11 cellular contexts compared by ENCODE assay signal in genomic region chr19:8608858-8609209, GRCh38. TPM values are rescaled to one million over a fixed set of nuclear protein-coding genes. Genes with fewer than 3 reads are reported as not detected.
DNase-seq lines count a peak whose midpoint lies in the region; ATAC-seq, FAIRE-seq and TF ChIP-seq lines count a peak whose summit lies in the region.
"Had no signal": no experiment of that assay in that cellular context is flagged by ENCODE, and none has a peak within 500 bp of the region (broad histone marks: within the 10 kb centered on the region; RNA-seq: fewer than 3 reads in every experiment).

No MANE protein-coding gene starts in this region.

- H3K36me3 ChIP-seq in BLaER1 treated with 17β-estradiol and CSF1 and Interleukin-3, amounts not matched to agents 10 nM and 100 nM: peaks cover 17 to 39% (median 32%) of the 10 kb centered on the region in 11 experiments
- H3K36me3 ChIP-seq in Peyer's patch (peaks cover 0 to 5% (median 0%) of the 10 kb centered on the region in 3 donors), esophagus muscularis mucosa (peaks cover 0 to 17% (median 14%) of the 10 kb centered on the region in 4 donors), small intestine (ENCODE audit: control insufficient read depth in 2 of 2, insufficient read depth in 2 of 2, low read length in 2 of 2) (no peaks in the 10 kb centered on the region)

- peak overlapping the region; percentile 76 for H3K27ac Mint-ChIP-seq in osteocyte (ENCODE audit: unreplicated experiment)

- H3K9me3 ChIP-seq in BLaER1 treated with 17β-estradiol and CSF1 and Interleukin-3, amounts not matched to agents 10 nM and 100 nM (replicated peaks in 1 of 11): peaks cover 13 to 26% (median 23%) of the 10 kb centered on the region in 11 experiments
- H3K9me3 ChIP-seq in Peyer's patch: peaks cover 0 to 8% (median 0%) of the 10 kb centered on the region in 4 donors
- H3K9me3 ChIP-seq in esophagus muscularis mucosa: peaks cover 0 to 6% (median 2%) of the 10 kb centered on the region in 4 donors
- no peaks in the 10 kb centered on the region for H3K9me3 ChIP-seq in small intestine (ENCODE audit: control insufficient read depth, low read depth)

- peak overlapping the region; percentile 84 to 93 (median 90) for H3K9ac ChIP-seq in BLaER1 treated with 17β-estradiol and CSF1 and Interleukin-3, amounts not matched to agents 10 nM and 100 nM
- H3K9ac ChIP-seq: KMS-11 had no signal

- peak overlapping the region; percentile 70 to 90 (median 78) for H3K4me3 ChIP-seq in BLaER1 treated with 17β-estradiol and CSF1 and Interleukin-3, amounts not matched to agents 10 nM and 100 nM
- H3K4me3 ChIP-seq in Peyer's patch (peak overlapping the region in 3 of 4 donors; percentile 42 to 65 (median 57)), esophagus muscularis mucosa (peak overlapping the region; percentile 65 to 85 (median 69)), small intestine (ENCODE audit: low read depth in 1 of 2, low read length in 2 of 2) (no peak overlapping the region)

- H3K4me2 ChIP-seq in BLaER1 treated with 17β-estradiol and CSF1 and Interleukin-3, amounts not matched to agents 10 nM and 100 nM: peak overlapping the region; percentile 90 to 97 (median 95)
- H3K4me2 ChIP-seq: KMS-11 had no signal

- H3K27me3 ChIP-seq in BLaER1 treated with 17β-estradiol and CSF1 and Interleukin-3, amounts not matched to agents 10 nM and 100 nM: no peaks in the 10 kb centered on the region
- H3K27me3 ChIP-seq in Peyer's patch (peaks cover 0 to 5% of the 10 kb centered on the region in 2 donors), esophagus muscularis mucosa (no peaks in the 10 kb centered on the region), small intestine (ENCODE audit: control insufficient read depth in 2 of 2, insufficient read depth in 2 of 2, low read length in 2 of 2) (peaks cover 0 to 8% of the 10 kb centered on the region in 2 donors)

- FAIRE-seq in small intestine (lab: Jason Lieb, UNC): no peak

- no peak for ATAC-seq in GM21576 (IDR thresholded peaks at IDR 0.05; ENCODE audit: unreplicated experiment)

- DNase-seq in Peyer's patch (no peak), esophagus muscularis mucosa (ENCODE audit: extremely low spot score) (no peak), osteocyte (ENCODE audit: extremely low spot score, unreplicated experiment) (no peak), GM19238 (ENCODE audit: insufficient read length, low spot score) (no peak), small intestine (no peak), AG08395 (ENCODE audit: low spot score) (no peak)

- no peak for TF ChIP-seq EP300 in esophagus muscularis mucosa (IDR thresholded peaks at IDR 0.05)

- peaks cover 39% of the 10 kb centered on the region for H3K4me1 Mint-ChIP-seq in osteocyte (ENCODE audit: unreplicated experiment)

- 57% methylated on average over 5 of the region's 5 CpGs for WGBS in esophagus muscularis mucosa
- WGBS in small intestine, 3 donors: 51 to 57% (median 57%) methylated on average over 5 of the region's 5 CpGs

- intact Hi-C loops in esophagus muscularis mucosa (cut with DNase I): no loop called here

- TF ChIP-seq CTCF in Peyer's patch (IDR thresholded peaks at IDR 0.05) (no peak), esophagus muscularis mucosa (IDR thresholded peaks at IDR 0.05) (no peak), osteocyte (IDR thresholded peaks at IDR 0.05) (no peak)

- TF ChIP-seq POLR2A in Peyer's patch (IDR thresholded peaks at IDR 0.05) (no peak), esophagus muscularis mucosa (IDR thresholded peaks at IDR 0.05; ENCODE audit: low read depth) (no peak)

- no peaks in the 10 kb centered on the region for H3K27me3 Mint-ChIP-seq in osteocyte (ENCODE audit: unreplicated experiment)

- peaks cover 0 to 21% (median 5%) of the 10 kb centered on the region in 11 experiments; a peak in 7 of 22 replicates for H4K20me1 ChIP-seq in BLaER1 treated with 17β-estradiol and CSF1 and Interleukin-3, amounts not matched to agents 10 nM and 100 nM

- H3K4me3 Mint-ChIP-seq in osteocyte (ENCODE audit: unreplicated experiment): peak overlapping the region; percentile 98

- peaks cover 13% of the 10 kb centered on the region for H3K36me3 Mint-ChIP-seq in osteocyte (ENCODE audit: unreplicated experiment)

- peaks cover 27 to 51% (median 43%) of the 10 kb centered on the region in 10 experiments for H3K4me1 ChIP-seq in BLaER1 treated with 17β-estradiol and CSF1 and Interleukin-3, amounts not matched to agents 10 nM and 100 nM
- H3K4me1 ChIP-seq in Peyer's patch: peaks cover 0 to 18% (median 7%) of the 10 kb centered on the region in 4 donors
- H3K4me1 ChIP-seq in esophagus muscularis mucosa: peaks cover 14 to 51% (median 43%) of the 10 kb centered on the region in 4 donors
- peaks cover 0 to 3% of the 10 kb centered on the region in 2 donors for H3K4me1 ChIP-seq in small intestine (ENCODE audit: control insufficient read depth in 2 of 2, insufficient read depth in 1 of 2, low read depth in 1 of 2, low read length in 1 of 2)

- peak overlapping the region; percentile 85 to 93 (median 90); a peak in 21 of 22 replicates for H3K27ac ChIP-seq in BLaER1 treated with 17β-estradiol and CSF1 and Interleukin-3, amounts not matched to agents 10 nM and 100 nM
- H3K27ac ChIP-seq in Peyer's patch (peak overlapping the region in 3 of 4 donors; percentile 73 to 79 (median 75)), esophagus muscularis mucosa (replicated peaks in 1 of 4) (peak overlapping the region; percentile 77 to 84 (median 81)), small intestine (ENCODE audit: low read depth in 1 of 2, low read length in 1 of 2) (no peak overlapping the region)
- H3K27ac ChIP-seq: KMS-11 had no signal

- no peaks in the 10 kb centered on the region for H3K9me3 Mint-ChIP-seq in osteocyte (ENCODE audit: unreplicated experiment)

RNA-seq across cellular contexts. Expression of gene ADAMTS10, which starts 1.7 kb away (rescaled TPM):
- total RNA-seq in Peyer's patch (10 to 100 TPM in 3 of 4 donors, not detected in 1; 26.5 to 92.4 (median 37.2) TPM), esophagus muscularis mucosa (10 to 100 TPM; 13.1 to 25.7 (median 20.3) TPM), osteocyte (86.5 and 96.2 TPM in 2 replicates)
- polyA plus RNA-seq in small intestine: 1 to 10 TPM in 2 of 3 donors, not detected in 1; 1.9 to 8.5 TPM

RNA-seq across cellular contexts. Expression of gene NFILZ, which starts 21.6 kb away (rescaled TPM):
- total RNA-seq in Peyer's patch (not detected), esophagus muscularis mucosa (not detected), osteocyte (not detected in 2 replicates)
- polyA plus RNA-seq in small intestine: not detected
- total RNA-seq: G401 had no signal
- polyA plus RNA-seq: adipose tissue had no signal

RNA-seq across cellular contexts. Expression of gene MYO1F, which starts 31.6 kb away (rescaled TPM):
- 100 to 1,000 TPM in 1 of 4 donors, 10 to 100 TPM in 3; 10.8 to 168 (median 22.1) TPM for total RNA-seq in Peyer's patch
- 10 to 100 TPM in 2 of 4 donors, 1 to 10 TPM in 2; 7.2 to 21.2 (median 13.3) TPM for total RNA-seq in esophagus muscularis mucosa
- total RNA-seq in osteocyte: 0.31 and 0.43 TPM in 2 replicates
- 1 to 10 TPM; 1.3 to 6.4 (median 5.7) TPM for polyA plus RNA-seq in small intestine
- total RNA-seq: G401 had no signal

Comparison
In these comparisons a context has a peak if more than half of its experiments do, and no peak if none do; other contexts are left out.
1. H3K27ac ChIP-seq: peak in BLaER1 treated with 17β-estradiol and CSF1 and Interleukin-3, amounts not matched to agents 10 nM and 100 nM (11 of 11), Peyer's patch (3 of 4) and esophagus muscularis mucosa (4 of 4); none in small intestine (0 of 2).
2. H3K4me3 ChIP-seq: peak in BLaER1 treated with 17β-estradiol and CSF1 and Interleukin-3, amounts not matched to agents 10 nM and 100 nM (10 of 10), Peyer's patch (3 of 4) and esophagus muscularis mucosa (4 of 4); none in small intestine (0 of 2).